ENCODE assay signal across 12 cellular contexts in the genomic region with DNA sequence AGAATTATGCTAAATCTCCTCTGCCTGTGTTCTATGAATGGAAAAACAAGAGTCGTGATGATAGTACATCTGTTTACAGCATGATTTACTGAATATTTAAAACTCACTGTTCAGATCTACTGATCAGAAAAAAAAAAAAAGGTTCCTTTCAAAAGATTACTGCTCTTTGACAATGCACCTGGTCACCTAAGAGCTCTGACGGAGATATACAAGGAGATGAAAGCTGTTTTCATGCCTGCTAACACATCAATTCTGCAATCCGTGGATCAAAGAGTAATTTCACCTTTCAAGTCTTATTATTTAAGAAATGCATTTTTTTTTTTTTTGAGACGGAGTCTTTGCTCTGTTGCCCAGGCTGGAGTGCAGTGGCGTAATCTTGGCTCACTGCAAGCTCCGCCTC. TPM values are rescaled to one million over a fixed set of nuclear protein-coding genes. Genes with fewer than 3 reads are reported as not detected.
DNase-seq lines count a peak whose midpoint lies in the region.
"Had no signal": no experiment of that assay in that cellular context is flagged by ENCODE, and none has a peak within 500 bp of the region (broad histone marks: within the 10 kb centered on the region; RNA-seq: fewer than 3 reads in every experiment).

No MANE protein-coding gene starts in this region.

- peaks cover under 1% of the 10 kb centered on the region for H3K27me3 Mint-ChIP-seq in T-helper 2 cell treated with Interferon-gamma antibody and Interleukin-4, amounts not matched to agents 5 μg/mL and 100 μg/mL, for 36 hours (ENCODE audit: low read depth)
- H3K27me3 Mint-ChIP-seq in activated naive CD8-positive, alpha-beta T cell: peaks cover 1% of the 10 kb centered on the region
- peaks cover under 1% of the 10 kb centered on the region for H3K27me3 Mint-ChIP-seq in activated naive CD8-positive, alpha-beta T cell treated with anti-CD3 and anti-CD28 coated beads for 36 hours

- H3K27ac Mint-ChIP-seq in T-helper 2 cell treated with Interferon-gamma antibody and Interleukin-4, amounts not matched to agents 5 μg/mL and 100 μg/mL, for 36 hours: peak overlapping the region; percentile 53
- H3K27ac Mint-ChIP-seq in activated naive CD8-positive, alpha-beta T cell: no peak overlapping the region
- no peak overlapping the region for H3K27ac Mint-ChIP-seq in activated naive CD8-positive, alpha-beta T cell treated with anti-CD3 and anti-CD28 coated beads for 36 hours

- H3K9me3 Mint-ChIP-seq in T-helper 2 cell treated with Interferon-gamma antibody and Interleukin-4, amounts not matched to agents 5 μg/mL and 100 μg/mL, for 36 hours: peaks cover 3% of the 10 kb centered on the region
- peaks cover under 1% of the 10 kb centered on the region for H3K9me3 Mint-ChIP-seq in activated naive CD8-positive, alpha-beta T cell (ENCODE audit: low read depth)
- H3K9me3 Mint-ChIP-seq in activated naive CD8-positive, alpha-beta T cell treated with anti-CD3 and anti-CD28 coated beads for 36 hours: peaks cover under 1% of the 10 kb centered on the region

- peaks cover 2% of the 10 kb centered on the region for H3K36me3 Mint-ChIP-seq in T-helper 2 cell treated with Interferon-gamma antibody and Interleukin-4, amounts not matched to agents 5 μg/mL and 100 μg/mL, for 36 hours (ENCODE audit: low read depth)
- H3K36me3 Mint-ChIP-seq in activated naive CD8-positive, alpha-beta T cell: peaks cover 9% of the 10 kb centered on the region
- peaks cover 5% of the 10 kb centered on the region for H3K36me3 Mint-ChIP-seq in activated naive CD8-positive, alpha-beta T cell treated with anti-CD3 and anti-CD28 coated beads for 36 hours

- no peak for DNase-seq in T-helper 2 cell treated with Interferon-gamma antibody and Interleukin-4, amounts not matched to agents 5 μg/mL and 100 μg/mL, for 36 hours (ENCODE audit: low spot score)
- no peak for DNase-seq in T-helper 2 cell
- DNase-seq in activated naive CD8-positive, alpha-beta T cell treated with anti-CD3 and anti-CD28 coated beads for 36 hours: no peak
- DNase-seq in central memory CD4-positive, alpha-beta T cell: peak; percentile 5
- no peak for DNase-seq in NCI-H187 (lab: John Stamatoyannopoulos, UW)
- DNase-seq in NCI-H526 (lab: John Stamatoyannopoulos, UW): no peak
- DNase-seq: AML-193, Calu3, DMS79 treated with DMSO at 0.1 percent for 48 hours, GF-D8, H9 had no signal

- peaks cover 10% of the 10 kb centered on the region for H3K4me1 Mint-ChIP-seq in T-helper 2 cell treated with Interferon-gamma antibody and Interleukin-4, amounts not matched to agents 5 μg/mL and 100 μg/mL, for 36 hours (ENCODE audit: low read depth)
- H3K4me1 Mint-ChIP-seq in activated naive CD8-positive, alpha-beta T cell (ENCODE audit: low read depth): peaks cover 13% of the 10 kb centered on the region
- H3K4me1 Mint-ChIP-seq in activated naive CD8-positive, alpha-beta T cell treated with anti-CD3 and anti-CD28 coated beads for 36 hours: peaks cover 12% of the 10 kb centered on the region

- H3K4me3 Mint-ChIP-seq in T-helper 2 cell treated with Interferon-gamma antibody and Interleukin-4, amounts not matched to agents 5 μg/mL and 100 μg/mL, for 36 hours: peak overlapping the region; percentile 38
- H3K4me3 Mint-ChIP-seq in activated naive CD8-positive, alpha-beta T cell: peak overlapping the region; percentile 5
- no peak overlapping the region for H3K4me3 Mint-ChIP-seq in activated naive CD8-positive, alpha-beta T cell treated with anti-CD3 and anti-CD28 coated beads for 36 hours
- H3K4me3 Mint-ChIP-seq: H9 had no signal

RNA-seq across cellular contexts. Expression of gene CLTCL1, which starts 30.7 kb away (rescaled TPM):
- total RNA-seq in activated naive CD8-positive, alpha-beta T cell treated with anti-CD3 and anti-CD28 coated beads for 36 hours: under 1 TPM; 0.29 to 0.52 TPM
